9 cellular contexts compared by ENCODE assay signal in genomic region chrX:132491191-132491590, GRCh38. TPM values are rescaled to one million over a fixed set of nuclear protein-coding genes. Genes with fewer than 3 reads are reported as not detected.
DNase-seq lines count a peak whose midpoint lies in the region; ATAC-seq and TF ChIP-seq lines count a peak whose summit lies in the region.
"Had no signal": no experiment of that assay in that cellular context is flagged by ENCODE, and none has a peak within 500 bp of the region (broad histone marks: within the 10 kb centered on the region; RNA-seq: fewer than 3 reads in every experiment).

No MANE protein-coding gene starts in this region.

- H3K27me3 Mint-ChIP-seq in effector memory CD8-positive, alpha-beta T cell: no peaks in the 10 kb centered on the region
- H3K27me3 Mint-ChIP-seq in stimulated activated naive CD8-positive, alpha-beta T cell treated with anti-CD3 and anti-CD28 coated beads, Interleukin-15, amount 100 ng/mL, for 72 hours: no peaks in the 10 kb centered on the region

- H3K9me3 ChIP-seq in OCI-LY1 (ENCODE audit: low read length): no peaks in the 10 kb centered on the region

- no peaks in the 10 kb centered on the region for H3K9me3 Mint-ChIP-seq in effector memory CD8-positive, alpha-beta T cell
- no peaks in the 10 kb centered on the region for H3K9me3 Mint-ChIP-seq in stimulated activated naive CD8-positive, alpha-beta T cell treated with anti-CD3 and anti-CD28 coated beads, Interleukin-15, amount 100 ng/mL, for 72 hours

- no peaks in the 10 kb centered on the region for H3K36me3 ChIP-seq in OCI-LY1 (ENCODE audit: insufficient read depth, low read length)

- H3K4me2 ChIP-seq in OCI-LY1 (ENCODE audit: low read length): peak overlapping the region; percentile 66

- H3K4me1 ChIP-seq in OCI-LY1 (ENCODE audit: insufficient read depth, low read length, severe bottlenecking): peaks cover 35% of the 10 kb centered on the region

- peaks cover 7% of the 10 kb centered on the region for H3K36me3 Mint-ChIP-seq in effector memory CD8-positive, alpha-beta T cell (ENCODE audit: insufficient read depth)

- H3K4me3 Mint-ChIP-seq in effector memory CD8-positive, alpha-beta T cell: peak overlapping the region; percentile 84 to 95
- H3K4me3 Mint-ChIP-seq in stimulated activated naive CD8-positive, alpha-beta T cell treated with anti-CD3 and anti-CD28 coated beads, Interleukin-15, amount 100 ng/mL, for 72 hours: peak overlapping the region; percentile 89 to 93

- peak overlapping the region; percentile 71 for H3K4me3 ChIP-seq in OCI-LY1 (ENCODE audit: low read depth, low read length, poor library complexity, severe bottlenecking)
- H3K4me3 ChIP-seq: lung had no signal

- DNase-seq in left cardiac atrium (no peak), Right ventricle myocardium inferior (ENCODE audit: missing footprints) (no peak), iPS-NIHi11 (ENCODE audit: low spot score) (no peak), G401 (ENCODE audit: low spot score) (no peak)
- DNase-seq in effector memory CD8-positive, alpha-beta T cell: peak; percentile 11 to 24 (median 18)
- DNase-seq in stimulated activated naive CD8-positive, alpha-beta T cell treated with anti-CD3 and anti-CD28 coated beads, Interleukin-15, amount 100 ng/mL, for 72 hours: peak; percentile 9 to 31

- peak overlapping the region; percentile 34; the same call in 1 of the 2 replicates for H3K9ac ChIP-seq in OCI-LY1 (ENCODE audit: low read length)

- no peaks in the 10 kb centered on the region for H3F3A ChIP-seq in OCI-LY1 (ENCODE audit: insufficient read depth, low read length)

- peaks cover 10 to 27% of the 10 kb centered on the region in 2 donors for H3K4me1 Mint-ChIP-seq in effector memory CD8-positive, alpha-beta T cell (ENCODE audit: low read depth in 2 of 2)
- H3K4me1 Mint-ChIP-seq in stimulated activated naive CD8-positive, alpha-beta T cell treated with anti-CD3 and anti-CD28 coated beads, Interleukin-15, amount 100 ng/mL, for 72 hours: peaks cover 18% of the 10 kb centered on the region

- peaks cover 18% of the 10 kb centered on the region for H3K79me2 ChIP-seq in OCI-LY1 (ENCODE audit: insufficient read depth, low read length)

- H3K27me3 ChIP-seq in OCI-LY1 (ENCODE audit: insufficient read depth, low read length): no peaks in the 10 kb centered on the region

- in situ Hi-C loops in G401 (cut with HindIII; ENCODE audit: low sequenced_read_pairs): no loop called here

- no peaks in the 10 kb centered on the region for H4K20me1 ChIP-seq in OCI-LY1 (ENCODE audit: insufficient read depth, low read length)

- TF ChIP-seq CTCF in OCI-LY1 (IDR thresholded peaks at IDR 0.05; ENCODE audit: low read length): no peak

- H3K27ac Mint-ChIP-seq in effector memory CD8-positive, alpha-beta T cell: peak overlapping the region in 1 of 2 donors; percentile 49
- H3K27ac Mint-ChIP-seq in stimulated activated naive CD8-positive, alpha-beta T cell treated with anti-CD3 and anti-CD28 coated beads, Interleukin-15, amount 100 ng/mL, for 72 hours: no peak overlapping the region

- ATAC-seq in left cardiac atrium (peak; percentile 24 to 34), Right ventricle myocardium inferior (no peak), HG03159 (IDR thresholded peaks at IDR 0.05; ENCODE audit: unreplicated experiment) (peak; percentile 48)
- peak; percentile 55 for ATAC-seq in effector memory CD8-positive, alpha-beta T cell (replicated peaks)
- peak; percentile 57 for ATAC-seq in stimulated activated naive CD8-positive, alpha-beta T cell treated with anti-CD3 and anti-CD28 coated beads, Interleukin-15, amount 100 ng/mL, for 72 hours

- no peaks in the 10 kb centered on the region for H3K9me2 ChIP-seq in OCI-LY1 (ENCODE audit: low read depth, low read length)

- intact Hi-C loops in left cardiac atrium (cut with DNase I) (no loop called here), Right ventricle myocardium inferior (cut with DNase I) (no loop called here)

- H2AFZ ChIP-seq in OCI-LY1 (ENCODE audit: low read length): no peak overlapping the region

- peak overlapping the region; percentile 46 for H3K27ac ChIP-seq in OCI-LY1 (ENCODE audit: low read depth, low read length, poor library complexity, severe bottlenecking)

RNA-seq across cellular contexts. Expression of gene MBNL3, which starts 2.4 kb away (rescaled TPM):
- 100 to 1,000 TPM in 1 of 2 donors, 10 to 100 TPM in 1; 74.6 to 112 TPM for total RNA-seq in left cardiac atrium
- total RNA-seq in Right ventricle myocardium inferior: 27.5 TPM
- total RNA-seq in G401 (2014; rRNA removed; shearing (Covaris generic)): 0.06 and 0.27 TPM in 2 replicates

Comparison
In these comparisons a context has a peak if more than half of its experiments do, and no peak if none do; other contexts are left out.
1. DNase-seq: peak in effector memory CD8-positive, alpha-beta T cell (3 of 3) and stimulated activated naive CD8-positive, alpha-beta T cell treated with anti-CD3 and anti-CD28 coated beads, Interleukin-15, amount 100 ng/mL, for 72 hours (2 of 2); none in left cardiac atrium (single experiment), Right ventricle myocardium inferior (single experiment), iPS-NIHi11 (single experiment) and G401 (single experiment).
2. RNA of gene MBNL3, which starts 2.4 kb away (total RNA-seq): 74.6 to 112 TPM in left cardiac atrium and 27.5 TPM in Right ventricle myocardium inferior (single experiment); 0.06 to 0.27 TPM in G401; every median in the first group is over 10 times any median in the second.